In the genomic region with DNA sequence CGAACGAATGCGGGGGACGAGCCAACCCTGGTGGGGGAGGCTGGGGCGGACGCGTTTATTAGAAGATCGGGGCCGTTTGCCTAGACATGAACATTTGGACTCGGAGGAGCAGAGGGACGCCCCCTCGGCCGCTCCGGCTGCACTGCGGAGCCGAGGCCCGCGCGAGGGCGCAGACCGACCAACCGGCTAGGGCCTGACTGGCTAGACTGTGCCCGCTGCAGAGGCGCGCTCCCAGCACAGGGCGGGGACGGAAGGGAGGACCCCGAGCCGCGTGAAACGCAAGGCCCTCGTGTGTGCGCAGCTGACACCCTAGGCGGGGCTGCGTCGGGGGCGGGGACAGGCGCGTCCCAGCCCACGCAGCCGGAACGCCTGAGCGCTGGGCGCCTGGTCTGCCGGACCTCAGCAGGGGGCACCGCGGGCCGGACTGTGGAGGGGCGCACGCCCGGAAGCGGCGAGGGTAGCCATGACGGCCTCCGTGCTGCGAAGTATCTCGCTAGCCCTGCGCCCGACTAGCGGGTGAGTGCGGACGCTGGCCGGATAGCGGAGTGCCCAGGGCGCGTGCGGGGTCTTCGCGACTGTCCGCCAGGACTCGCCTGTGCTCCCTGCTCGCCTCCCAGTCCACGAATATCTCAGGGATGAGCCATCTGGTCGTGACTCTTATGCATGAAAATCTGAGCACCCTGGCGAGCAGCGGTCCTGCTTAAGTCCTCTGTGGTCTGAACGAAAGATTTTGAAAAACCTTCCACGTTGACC, we compare ENCODE assay signal across 8 cellular contexts. TPM values are rescaled to one million over a fixed set of nuclear protein-coding genes. Genes with fewer than 3 reads are reported as not detected.
A peak's percentile ranks its signal among the peaks of the same experiment; 100 is the strongest.
DNase-seq lines count a peak whose midpoint lies in the region; ATAC-seq and TF ChIP-seq lines count a peak whose summit lies in the region.

A gene (plus strand): TSS at position 454 of the 753 bp plus-strand sequence. CDS start 10 bp downstream, at position 464.

- DNase-seq in C1 segment of cervical spinal cord (lab: John Stamatoyannopoulos, UW) (peak; percentile 28 to 96 (median 90)), NCI-H69 (lab: John Stamatoyannopoulos, UW) (peak; percentile 98)
- DNase-seq in activated CD4-positive, alpha-beta T cell treated with anti-CD3 and anti-CD28 coated beads, Interleukin-2, amount 50 U/mL, for 24 hours (ENCODE audit: low read depth in 1 of 2, low spot score in 1 of 2): peak; percentile 77 to 87
- peak; percentile 93 for DNase-seq in stimulated activated CD4-positive, alpha-beta T cell treated with anti-CD3 and anti-CD28 coated beads, Interleukin-4, amount 100 ng/mL, for 24 hours

- peak within 1 kb of the TSS; percentile 83 to 95 (median 89) for H3K4me3 ChIP-seq in liver (ENCODE audit: low read depth in 1 of 3, low read length in 3 of 3)

- no peaks in the 10 kb centered on the region for H3K9me3 Mint-ChIP-seq in dendritic cell treated with granulocyte-macrophage colony-stimulating factor and Interleukin-4, amounts not matched to agents 40 ng/mL and 50 ng/mL, for 4 days

- H3K36me3 Mint-ChIP-seq in dendritic cell treated with granulocyte-macrophage colony-stimulating factor and Interleukin-4, amounts not matched to agents 40 ng/mL and 50 ng/mL, for 4 days (ENCODE audit: low read depth): peaks cover 55% of the 10 kb centered on the region

- WGBS in liver: under 1% methylated on average over 78 of the region's 78 CpGs

- peaks cover 52% of the 10 kb centered on the region for H3K4me1 Mint-ChIP-seq in dendritic cell treated with granulocyte-macrophage colony-stimulating factor and Interleukin-4, amounts not matched to agents 40 ng/mL and 50 ng/mL, for 4 days (ENCODE audit: low read depth)

- peak; percentile 9 to 48 for TF ChIP-seq RAD21 in liver (IDR thresholded peaks at IDR 0.05)

- peaks cover 0 to 37% (median 29%) of the 10 kb centered on the region in 4 donors for H3K4me1 ChIP-seq in liver (ENCODE audit: control insufficient read depth in 4 of 4, insufficient read depth in 4 of 4, low read length in 3 of 4)

- no peaks in the 10 kb centered on the region for H3K27me3 Mint-ChIP-seq in dendritic cell treated with granulocyte-macrophage colony-stimulating factor and Interleukin-4, amounts not matched to agents 40 ng/mL and 50 ng/mL, for 4 days

- ATAC-seq in GM19324 (IDR thresholded peaks at IDR 0.05; ENCODE audit: low FRiP score, unreplicated experiment): peak; percentile 84
- ATAC-seq in HG03460 (IDR thresholded peaks at IDR 0.05; ENCODE audit: unreplicated experiment): peak; percentile 68

- H3K9me3 ChIP-seq in liver (ENCODE audit: control insufficient read depth in 4 of 4, low read length in 3 of 4): no peaks in the 10 kb centered on the region

- peak within 1 kb of the TSS; percentile 85 for H3K4me3 Mint-ChIP-seq in dendritic cell treated with granulocyte-macrophage colony-stimulating factor and Interleukin-4, amounts not matched to agents 40 ng/mL and 50 ng/mL, for 4 days

- H3K27me3 ChIP-seq in liver (ENCODE audit: control insufficient read depth in 4 of 4, insufficient read depth in 4 of 4, low read length in 3 of 4): no peaks in the 10 kb centered on the region

- peak within 1 kb of the TSS; percentile 68 to 82 for H3K9ac ChIP-seq in liver (ENCODE audit: low read depth in 1 of 2, low read length in 2 of 2)

- intact Hi-C loops in dendritic cell treated with granulocyte-macrophage colony-stimulating factor and Interleukin-4, amounts not matched to agents 40 ng/mL and 50 ng/mL, for 4 days (cut with micrococcal nuclease): loop anchor here (1.0 to 10.0 kb wide), 4 partner anchors 15 to 253 kb away; a partner anchor contains a TSS

- no peak for TF ChIP-seq CTCF in liver (IDR thresholded peaks at IDR 0.05; ENCODE audit: low read depth, low read length, missing input control)

- H3K36me3 ChIP-seq in liver (ENCODE audit: control insufficient read depth in 4 of 4, insufficient read depth in 3 of 4, low read depth in 1 of 4, low read length in 3 of 4): peaks cover 3 to 16% (median 11%) of the 10 kb centered on the region in 4 donors

- H3K27ac ChIP-seq in liver (ENCODE audit: low read depth in 1 of 2, low read length in 2 of 2): peak within 1 kb of the TSS; percentile 96 to 98

- H3K27ac Mint-ChIP-seq in dendritic cell treated with granulocyte-macrophage colony-stimulating factor and Interleukin-4, amounts not matched to agents 40 ng/mL and 50 ng/mL, for 4 days: peak within 1 kb of the TSS; percentile 97

TF ChIP-seq in liver, 16 proteins besides CTCF, POLR2A, EP300 and RAD21:
- no peak for TF ChIP-seq RXRA (IDR thresholded peaks at IDR 0.05)
- TF ChIP-seq NR2F2 (IDR thresholded peaks at IDR 0.05): no peak
- TF ChIP-seq, protein P1, sequence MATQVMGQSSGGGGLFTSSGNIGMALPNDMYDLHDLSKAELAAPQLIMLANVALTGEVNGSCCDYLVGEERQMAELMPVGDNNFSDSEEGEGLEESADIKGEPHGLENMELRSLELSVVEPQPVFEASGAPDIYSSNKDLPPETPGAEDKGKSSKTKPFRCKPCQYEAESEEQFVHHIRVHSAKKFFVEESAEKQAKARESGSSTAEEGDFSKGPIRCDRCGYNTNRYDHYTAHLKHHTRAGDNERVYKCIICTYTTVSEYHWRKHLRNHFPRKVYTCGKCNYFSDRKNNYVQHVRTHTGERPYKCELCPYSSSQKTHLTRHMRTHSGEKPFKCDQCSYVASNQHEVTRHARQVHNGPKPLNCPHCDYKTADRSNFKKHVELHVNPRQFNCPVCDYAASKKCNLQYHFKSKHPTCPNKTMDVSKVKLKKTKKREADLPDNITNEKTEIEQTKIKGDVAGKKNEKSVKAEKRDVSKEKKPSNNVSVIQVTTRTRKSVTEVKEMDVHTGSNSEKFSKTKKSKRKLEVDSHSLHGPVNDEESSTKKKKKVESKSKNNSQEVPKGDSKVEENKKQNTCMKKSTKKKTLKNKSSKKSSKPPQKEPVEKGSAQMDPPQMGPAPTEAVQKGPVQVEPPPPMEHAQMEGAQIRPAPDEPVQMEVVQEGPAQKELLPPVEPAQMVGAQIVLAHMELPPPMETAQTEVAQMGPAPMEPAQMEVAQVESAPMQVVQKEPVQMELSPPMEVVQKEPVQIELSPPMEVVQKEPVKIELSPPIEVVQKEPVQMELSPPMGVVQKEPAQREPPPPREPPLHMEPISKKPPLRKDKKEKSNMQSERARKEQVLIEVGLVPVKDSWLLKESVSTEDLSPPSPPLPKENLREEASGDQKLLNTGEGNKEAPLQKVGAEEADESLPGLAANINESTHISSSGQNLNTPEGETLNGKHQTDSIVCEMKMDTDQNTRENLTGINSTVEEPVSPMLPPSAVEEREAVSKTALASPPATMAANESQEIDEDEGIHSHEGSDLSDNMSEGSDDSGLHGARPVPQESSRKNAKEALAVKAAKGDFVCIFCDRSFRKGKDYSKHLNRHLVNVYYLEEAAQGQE (IDR thresholded peaks at IDR 0.05): peak; percentile 18
- TF ChIP-seq FOXA2 (IDR thresholded peaks at IDR 0.05): no peak
- TF ChIP-seq, protein P2, sequence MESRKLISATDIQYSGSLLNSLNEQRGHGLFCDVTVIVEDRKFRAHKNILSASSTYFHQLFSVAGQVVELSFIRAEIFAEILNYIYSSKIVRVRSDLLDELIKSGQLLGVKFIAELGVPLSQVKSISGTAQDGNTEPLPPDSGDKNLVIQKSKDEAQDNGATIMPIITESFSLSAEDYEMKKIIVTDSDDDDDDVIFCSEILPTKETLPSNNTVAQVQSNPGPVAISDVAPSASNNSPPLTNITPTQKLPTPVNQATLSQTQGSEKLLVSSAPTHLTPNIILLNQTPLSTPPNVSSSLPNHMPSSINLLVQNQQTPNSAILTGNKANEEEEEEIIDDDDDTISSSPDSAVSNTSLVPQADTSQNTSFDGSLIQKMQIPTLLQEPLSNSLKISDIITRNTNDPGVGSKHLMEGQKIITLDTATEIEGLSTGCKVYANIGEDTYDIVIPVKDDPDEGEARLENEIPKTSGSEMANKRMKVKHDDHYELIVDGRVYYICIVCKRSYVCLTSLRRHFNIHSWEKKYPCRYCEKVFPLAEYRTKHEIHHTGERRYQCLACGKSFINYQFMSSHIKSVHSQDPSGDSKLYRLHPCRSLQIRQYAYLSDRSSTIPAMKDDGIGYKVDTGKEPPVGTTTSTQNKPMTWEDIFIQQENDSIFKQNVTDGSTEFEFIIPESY (IDR thresholded peaks at IDR 0.05): no peak
- peak; percentile 70 for TF ChIP-seq TAF1 (conservative IDR thresholded peaks at IDR 0.05)
- TF ChIP-seq, protein P3, sequence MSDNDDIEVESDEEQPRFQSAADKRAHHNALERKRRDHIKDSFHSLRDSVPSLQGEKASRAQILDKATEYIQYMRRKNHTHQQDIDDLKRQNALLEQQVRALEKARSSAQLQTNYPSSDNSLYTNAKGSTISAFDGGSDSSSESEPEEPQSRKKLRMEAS (IDR thresholded peaks at IDR 0.05): peak; percentile 63
- peak; percentile 94 for TF ChIP-seq YY1 (IDR thresholded peaks at IDR 0.05)
- peak; percentile 25 to 87 for TF ChIP-seq EGR1 (IDR thresholded peaks at IDR 0.05; ENCODE audit: low read depth in 2 of 2)
- no peak for TF ChIP-seq JUND (IDR thresholded peaks at IDR 0.05)
- TF ChIP-seq, protein P4, sequence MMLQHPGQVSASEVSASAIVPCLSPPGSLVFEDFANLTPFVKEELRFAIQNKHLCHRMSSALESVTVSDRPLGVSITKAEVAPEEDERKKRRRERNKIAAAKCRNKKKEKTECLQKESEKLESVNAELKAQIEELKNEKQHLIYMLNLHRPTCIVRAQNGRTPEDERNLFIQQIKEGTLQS (IDR thresholded peaks at IDR 0.05): no peak
- no peak for TF ChIP-seq FOXA1 (IDR thresholded peaks at IDR 0.05)
- TF ChIP-seq SP1 (IDR thresholded peaks at IDR 0.05): peak; percentile 70
- TF ChIP-seq GABPA (IDR thresholded peaks at IDR 0.05 in 1 of 2, conservative IDR thresholded peaks at IDR 0.05 in 1 of 2): peak; percentile 70 to 91
- TF ChIP-seq HNF4G (IDR thresholded peaks at IDR 0.05): no peak
- peak in 1 of 2 donors; percentile 17 for TF ChIP-seq HNF4A (conservative IDR thresholded peaks at IDR 0.05)

RNA-seq across cellular contexts. Expression of the gene that starts here (rescaled TPM):
- 10 to 100 TPM; 11.3 to 26.4 TPM for total RNA-seq in liver
- 10 to 100 TPM; 28.9 to 52.0 TPM for polyA plus RNA-seq in liver

Comparison
In these comparisons a context has a peak if more than half of its experiments do, and no peak if none do; other contexts are left out.
1. Peak in every context shown above with its lines: DNase-seq, ATAC-seq, H3K4me3 ChIP-seq and H3K27ac ChIP-seq.